22 cellular contexts compared by ENCODE assay signal in genomic region chrX:16628954-16629595, GRCh38. TPM values are rescaled to one million over a fixed set of nuclear protein-coding genes. Genes with fewer than 3 reads are reported as not detected.
DNase-seq lines count a peak whose midpoint lies in the region; ATAC-seq, FAIRE-seq and TF ChIP-seq lines count a peak whose summit lies in the region.
"Had no signal": no experiment of that assay in that cellular context is flagged by ENCODE, and none has a peak within 500 bp of the region (broad histone marks: within the 10 kb centered on the region; RNA-seq: fewer than 3 reads in every experiment).

No MANE protein-coding gene starts in this region.

- no peak overlapping the region for H2BK5ac ChIP-seq in mesenchymal stem cell (ENCODE audit: low read depth, low read length, poor library complexity, severe bottlenecking)

- no peak overlapping the region for H3K4ac ChIP-seq in mesenchymal stem cell (ENCODE audit: low read depth in 1 of 2, low read length in 2 of 2)

- H3K79me1 ChIP-seq in mesenchymal stem cell (replicated peaks; ENCODE audit: low read length, poor library complexity, severe bottlenecking), result peaks cover 2% of the 10 kb centered on the region

- DNase-seq in NCI-H82 (lab: John Stamatoyannopoulos, UW) (peak; percentile 1), NCI-H82 treated with DMSO at 0.1 percent for 48 hours (lab: John Stamatoyannopoulos, UW; ENCODE audit: unreplicated experiment) (no peak), brain microvascular endothelial cell (peak; percentile 13), mesenchymal stem cell (no peak), frontal cortex (ENCODE audit: low spot score in 2 of 2) (no peak), superior temporal gyrus (ENCODE audit: extremely low spot score) (no peak)
- DNase-seq in activated naive CD4-positive, alpha-beta T cell (lab: John Stamatoyannopoulos, UW), result no peak
- DNase-seq: activated CD4-positive, alpha-beta T cell treated with anti-CD3 and anti-CD28 coated beads, Interleukin-2, amount 50 U/mL, for 4 hours; activated naive CD4-positive, alpha-beta T cell treated with anti-CD3 and anti-CD28 coated beads for 36 hours; naive B cell; NCI-H1417; spleen had no signal

- no peak overlapping the region for H4K8ac ChIP-seq in mesenchymal stem cell (ENCODE audit: low read length)

- no peak overlapping the region for H2BK15ac ChIP-seq in mesenchymal stem cell (ENCODE audit: low read depth, poor library complexity, severe bottlenecking)

- no peak overlapping the region for H3K23ac ChIP-seq in mesenchymal stem cell (ENCODE audit: low read length in 2 of 2)

- no peak overlapping the region for H2AFZ ChIP-seq in mesenchymal stem cell (ENCODE audit: low read depth, low read length)

- no peak overlapping the region for H3K14ac ChIP-seq in mesenchymal stem cell (ENCODE audit: low read length in 2 of 2)

- no peak for ATAC-seq in GM18870 (IDR thresholded peaks at IDR 0.05; ENCODE audit: unreplicated experiment)
- ATAC-seq: HCT116 had no signal

- no peak overlapping the region for H3K4me2 ChIP-seq in mesenchymal stem cell (ENCODE audit: low read length, poor library complexity, severe bottlenecking)
- H3K4me2 ChIP-seq: BLaER1 had no signal

- no peak for TF ChIP-seq CTCF in brain microvascular endothelial cell (IDR thresholded peaks at IDR 0.05; ENCODE audit: low read depth, low read length, missing control alignments)

- H4K91ac ChIP-seq in mesenchymal stem cell (ENCODE audit: low read length), result no peak overlapping the region

- H3K27me3 ChIP-seq in brain microvascular endothelial cell (replicated peaks), result no peaks in the 10 kb centered on the region
- no peaks in the 10 kb centered on the region for H3K27me3 ChIP-seq in mesenchymal stem cell (ENCODE audit: control insufficient read depth in 1 of 2, insufficient read depth in 1 of 2, low read length in 2 of 2)
- H3K27me3 ChIP-seq: ascending aorta, suprapubic skin had no signal

- H3K36me3 ChIP-seq in brain microvascular endothelial cell (replicated peaks) (no peaks in the 10 kb centered on the region), mesenchymal stem cell (ENCODE audit: control insufficient read depth in 1 of 2, insufficient read depth in 2 of 2, low read depth in 1 of 2, low read length in 2 of 2) (no peaks in the 10 kb centered on the region)
- H3K36me3 ChIP-seq: ascending aorta, spleen, suprapubic skin had no signal

- in situ Hi-C loops in brain microvascular endothelial cell (cut with HindIII; ENCODE audit: low pct_ligation_motif_present, low sequenced_read_pairs), result no loop called here

- peaks cover 3% of the 10 kb centered on the region for H3K4me1 ChIP-seq in mesenchymal stem cell (ENCODE audit: control insufficient read depth, insufficient read depth, low read depth, low read length)
- H3K4me1 ChIP-seq: ascending aorta, BLaER1, spleen, suprapubic skin had no signal

- H2BK120ac ChIP-seq in mesenchymal stem cell (ENCODE audit: low read depth, low read length), result no peak overlapping the region

- H2AK5ac ChIP-seq in mesenchymal stem cell (ENCODE audit: low read length, severe bottlenecking), result no peak overlapping the region

- no peaks in the 10 kb centered on the region for H3K9me3 ChIP-seq in mesenchymal stem cell (ENCODE audit: control insufficient read depth, low read length)
- H3K9me3 ChIP-seq: ascending aorta, BLaER1, spleen, suprapubic skin had no signal

- H3K9ac ChIP-seq in mesenchymal stem cell (ENCODE audit: low read length), result no peak overlapping the region
- H3K9ac ChIP-seq: BLaER1 had no signal

- H3K4me3 ChIP-seq in brain microvascular endothelial cell (ENCODE audit: low read depth, low read length) (no peak overlapping the region), mesenchymal stem cell (ENCODE audit: insufficient read depth in 1 of 2, low read depth in 1 of 2, low read length in 2 of 2) (no peak overlapping the region)
- H3K4me3 ChIP-seq: ascending aorta, BLaER1, lung, spleen, suprapubic skin had no signal

- H3K27ac ChIP-seq in brain microvascular endothelial cell, result peak overlapping the region; percentile 39
- peak overlapping the region; percentile 32 for H3K27ac ChIP-seq in mesenchymal stem cell (ENCODE audit: low read length, poor library complexity, severe bottlenecking)
- H3K27ac ChIP-seq: 22Rv1, ascending aorta, BLaER1, spleen, suprapubic skin had no signal

- FAIRE-seq in frontal cortex (lab: Jason Lieb, UNC), result no peak

- H3K18ac ChIP-seq in mesenchymal stem cell (ENCODE audit: low read depth in 1 of 2, low read length in 2 of 2), result no peak overlapping the region

- H2BK12ac ChIP-seq in mesenchymal stem cell (ENCODE audit: low read length in 2 of 2), result no peak overlapping the region

- 56% methylated on average over 13 of the region's 17 CpGs for WGBS in mesenchymal stem cell

RNA-seq across cellular contexts. Expression of gene S100G, which starts 20.9 kb away (rescaled TPM):
- not detected for polyA plus RNA-seq in mesenchymal stem cell (2013, experiment 1 of 2)
- not detected for polyA plus RNA-seq in mesenchymal stem cell (2013, experiment 2 of 2)
- total RNA-seq in frontal cortex, result not detected
- total RNA-seq: activated naive CD4-positive, alpha-beta T cell treated with anti-CD3 and anti-CD28 coated beads for 36 hours; ascending aorta; HT-29; lung; RPMI7951; spleen; suprapubic skin had no signal
- polyA plus RNA-seq: esophagus, lung, spleen had no signal

Comparison
In these comparisons a context has a peak if more than half of its experiments do, and no peak if none do; other contexts are left out.
1. DNase-seq: peak in NCI-H82 (single experiment) and brain microvascular endothelial cell (single experiment); none in NCI-H82 treated with DMSO at 0.1 percent for 48 hours (single experiment), mesenchymal stem cell (single experiment), frontal cortex (0 of 2), activated naive CD4-positive, alpha-beta T cell (0 of 4) and superior temporal gyrus (single experiment).